ENCODE assay signal across 8 cellular contexts in genomic region chr15:20612356-20612755, GRCh38.
DNase-seq lines count a peak whose midpoint lies in the region; ATAC-seq, FAIRE-seq and TF ChIP-seq lines count a peak whose summit lies in the region.
"Not testable (repeated sequence)": the region's sequence is repeated elsewhere in the genome, so short reads cannot be mapped to it uniquely, and the experiment has no call there.

No MANE protein-coding gene starts in this region.

- H3K9me1 ChIP-seq in K562 (ENCODE audit: control insufficient read depth, insufficient read depth, low read length): not testable (repeated sequence)

- not testable (repeated sequence) for H3K4me2 ChIP-seq in K562 (ENCODE audit: insufficient read depth, low read length)

- H3K4me1 ChIP-seq in K562 (replicated peaks in 1 of 2; ENCODE audit: control insufficient read depth in 2 of 2, insufficient read depth in 2 of 2, low read length in 2 of 2); lower lobe of right lung; upper lobe of right lung: not testable (repeated sequence)

- peak; percentile 0 for DNase-seq in CD1c-positive myeloid dendritic cell (ENCODE audit: extremely low spot score)
- not testable (repeated sequence) for DNase-seq in K562 (ENCODE audit: extremely low read depth in 1 of 4, low spot score in 3 of 4); natural killer cell
- DNase-seq in Right ventricle myocardium inferior (ENCODE audit: missing footprints): peak; percentile 43
- DNase-seq in immature natural killer cell: peak; percentile 36 to 62 (median 59)
- DNase-seq in lower lobe of right lung: peak; percentile 36
- peak; percentile 62 for DNase-seq in posterior vena cava (ENCODE audit: low spot score)
- DNase-seq in upper lobe of right lung: peak; percentile 61

- H3K4me3 ChIP-seq in K562, lower lobe of right lung, upper lobe of right lung: not testable (repeated sequence)

- FAIRE-seq in K562 (lab: Jason Lieb, UNC): not testable (repeated sequence)

- not testable (repeated sequence) for H3K79me2 ChIP-seq in K562 (ENCODE audit: control insufficient read depth, insufficient read depth, low read length)

- intact Hi-C loops in K562 (cut with micrococcal nuclease); Right ventricle myocardium inferior (cut with DNase I); lower lobe of right lung (cut with DNase I); natural killer cell (cut with micrococcal nuclease); posterior vena cava (cut with DNase I); upper lobe of right lung (cut with DNase I): not testable (repeated sequence)

- not testable (repeated sequence) for H3K9ac ChIP-seq in K562 (ENCODE audit: insufficient read depth in 1 of 2, low read depth in 2 of 2, low read length in 2 of 2)

- not testable (repeated sequence) for H3K27me3 ChIP-seq in K562 (ENCODE audit: control insufficient read depth in 2 of 2, insufficient read depth in 2 of 2, low read length in 2 of 2); lower lobe of right lung (ENCODE audit: low read depth); upper lobe of right lung

- CTCF ChIA-PET in K562 (lab: Yijun Ruan, JAX; ENCODE audit: low intra/inter-chr PET ratio): not testable (repeated sequence)

- TF ChIP-seq RAD21 in K562 (CRISPR knock-in tag; conservative IDR thresholded peaks at IDR 0.05 in 1 of 2, IDR thresholded peaks at IDR 0.05 in 1 of 2): not testable (repeated sequence)

- not testable (repeated sequence) for H2AFZ ChIP-seq in K562 (ENCODE audit: low read depth, low read length)

- BruUV-seq in K562 (replicated peaks; lab: Mats Ljungman, UMichigan): not testable (repeated sequence)

- not testable (repeated sequence) for H3K9me3 Mint-ChIP-seq in immature natural killer cell, natural killer cell

- H3K27ac Mint-ChIP-seq in immature natural killer cell (peak overlapping the region in 2 of 6 donors; percentile 59 to 73), natural killer cell (peak overlapping the region in 1 of 2 donors; percentile 68)

- not testable (repeated sequence) for TF ChIP-seq EP300 in K562 (IDR thresholded peaks at IDR 0.05; ENCODE audit: low read length)

- not testable (repeated sequence) for H3K27ac ChIP-seq in K562 (ENCODE audit: extremely low read depth, low read depth, low read length); lower lobe of right lung; upper lobe of right lung

- TF ChIP-seq POLR2A in K562 (conservative IDR thresholded peaks at IDR 0.05): not testable (repeated sequence)

- H3K9me3 ChIP-seq in K562 (replicated peaks; ENCODE audit: control insufficient read depth, insufficient read depth, low read depth, low read length); lower lobe of right lung; upper lobe of right lung: not testable (repeated sequence)

- H3K27me3 Mint-ChIP-seq in immature natural killer cell (ENCODE audit: low read depth in 3 of 3); natural killer cell (ENCODE audit: low read depth in 2 of 2): not testable (repeated sequence)

- H4K20me1 ChIP-seq in K562 (replicated peaks; ENCODE audit: control insufficient read depth, insufficient read depth, low read length): not testable (repeated sequence)

- not testable (repeated sequence) for H3K36me3 ChIP-seq in K562 (ENCODE audit: control insufficient read depth, insufficient read depth, low read length); lower lobe of right lung; upper lobe of right lung

- not testable (repeated sequence) for H3K4me1 Mint-ChIP-seq in immature natural killer cell, natural killer cell

- H3K36me3 Mint-ChIP-seq in immature natural killer cell, natural killer cell: not testable (repeated sequence)

- 0% methylated on average over 9 of the region's 9 CpGs for WGBS in K562 (ENCODE audit: insufficient coverage, low coverage, missing lambda C conversion rate)

- in situ Hi-C loops in K562 (cut with MboI): loop anchor here (25.0 kb wide), 1 partner anchor 250 kb away; no protein-coding TSS in a partner anchor

- POLR2A ChIA-PET in K562 (lab: Yijun Ruan, JAX): not testable (repeated sequence)

- not testable (repeated sequence) for TF ChIP-seq CTCF in K562 (IDR thresholded peaks at IDR 0.05 in 2 of 3, conservative IDR thresholded peaks at IDR 0.05 in 1 of 3; ENCODE audit: insufficient read depth in 2 of 3, low read depth in 1 of 3, low read length in 3 of 3); lower lobe of right lung (IDR thresholded peaks at IDR 0.05); natural killer cell (IDR thresholded peaks at IDR 0.05); upper lobe of right lung (IDR thresholded peaks at IDR 0.05)

- H3K4me3 Mint-ChIP-seq in immature natural killer cell: peak overlapping the region in 4 of 5 donors; percentile 33 to 61 (median 57)
- not testable (repeated sequence) for H3K4me3 Mint-ChIP-seq in natural killer cell

- ATAC-seq in K562: peak; percentile 40; the same call in 2 of the 3 replicates
- peak; percentile 14 for ATAC-seq in Right ventricle myocardium inferior
- peak; percentile 16 to 34 for ATAC-seq in lower lobe of right lung
- peak; percentile 45 to 79 (median 66) for ATAC-seq in natural killer cell
- ATAC-seq in upper lobe of right lung: peak; percentile 43

Comparison
In these comparisons a context has a peak if more than half of its experiments do, and no peak if none do; other contexts are left out.
1. ATAC-seq: peak in every context shown above with its lines; median percentile 66 in natural killer cell; 43 in upper lobe of right lung; 40 in K562; 25 in lower lobe of right lung; 14 in Right ventricle myocardium inferior.